In the genomic region with DNA sequence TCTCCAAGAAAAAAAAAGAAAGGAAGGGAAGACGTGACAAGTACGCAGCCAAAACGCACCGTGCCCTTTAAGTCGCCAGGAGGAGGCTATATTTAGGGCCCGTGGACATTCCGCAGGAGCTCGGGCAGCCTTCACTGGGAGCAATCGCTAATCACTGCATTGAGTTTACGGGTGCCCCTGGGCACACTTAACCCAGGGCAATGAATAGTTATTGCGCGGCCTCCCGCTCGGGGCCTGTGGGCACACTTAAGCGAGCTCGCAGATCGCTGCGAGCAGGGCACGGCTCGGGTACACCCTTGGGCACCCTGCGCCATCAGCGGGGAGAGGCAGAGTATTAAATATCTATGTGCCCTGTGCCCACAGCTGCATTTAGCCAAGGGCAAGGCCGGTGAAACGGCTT, we compare ENCODE assay signal across 4 cellular contexts.
"Had no signal": no experiment of that assay in that cellular context is flagged by ENCODE, and none has a peak within 500 bp of the region (broad histone marks: within the 10 kb centered on the region; RNA-seq: fewer than 3 reads in every experiment).

No MANE protein-coding gene starts in this region.

- H3K27ac ChIP-seq: right lobe of liver, upper lobe of left lung had no signal

- H3K36me3 ChIP-seq: right lobe of liver, upper lobe of left lung had no signal

- H3K4me3 ChIP-seq: lung, right lobe of liver, upper lobe of left lung had no signal

- H3K9me3 ChIP-seq: right lobe of liver, upper lobe of left lung had no signal

- H3K27me3 ChIP-seq: right lobe of liver, upper lobe of left lung had no signal

- FAIRE-seq: astrocyte had no signal
